ENCODE assay signal across 1 cellular context in the genomic region with DNA sequence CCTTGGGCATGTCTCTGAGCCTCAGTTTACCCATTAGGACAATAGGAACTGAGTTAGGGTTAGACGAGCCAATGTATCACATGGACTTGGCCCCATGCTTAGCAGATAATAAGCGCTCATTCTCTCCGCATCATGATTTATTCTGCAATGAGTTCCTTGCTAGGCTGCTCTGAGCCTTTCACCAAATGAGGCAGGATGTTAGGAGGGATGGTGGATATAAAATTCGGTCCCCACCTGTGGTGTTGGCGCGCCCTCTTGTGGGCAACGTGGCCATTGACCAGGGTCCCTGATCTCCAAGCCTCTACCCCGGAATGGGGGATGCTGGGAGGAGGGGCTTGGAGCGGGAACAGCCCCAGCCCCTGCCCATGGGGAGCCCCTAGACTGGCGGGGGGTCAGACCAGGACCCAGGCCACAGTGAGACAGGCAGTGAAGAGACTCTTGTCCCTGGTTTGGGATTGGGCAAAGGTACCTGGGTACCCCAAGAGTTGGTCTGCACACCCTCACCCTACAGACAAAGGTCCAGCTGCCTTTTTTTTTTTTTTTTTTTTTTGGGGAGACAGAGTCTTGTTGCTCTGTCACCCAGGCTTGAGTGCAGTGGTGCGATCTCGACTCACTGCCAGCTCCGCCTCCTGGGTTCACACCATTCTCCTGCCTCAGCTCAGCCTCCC.
TF ChIP-seq lines count a peak whose summit lies in the region.

No MANE protein-coding gene starts in this region.

TF ChIP-seq in K562, 482 proteins besides CTCF, POLR2A, EP300 and RAD21 (continued from another document):
- TF ChIP-seq, protein P1, sequence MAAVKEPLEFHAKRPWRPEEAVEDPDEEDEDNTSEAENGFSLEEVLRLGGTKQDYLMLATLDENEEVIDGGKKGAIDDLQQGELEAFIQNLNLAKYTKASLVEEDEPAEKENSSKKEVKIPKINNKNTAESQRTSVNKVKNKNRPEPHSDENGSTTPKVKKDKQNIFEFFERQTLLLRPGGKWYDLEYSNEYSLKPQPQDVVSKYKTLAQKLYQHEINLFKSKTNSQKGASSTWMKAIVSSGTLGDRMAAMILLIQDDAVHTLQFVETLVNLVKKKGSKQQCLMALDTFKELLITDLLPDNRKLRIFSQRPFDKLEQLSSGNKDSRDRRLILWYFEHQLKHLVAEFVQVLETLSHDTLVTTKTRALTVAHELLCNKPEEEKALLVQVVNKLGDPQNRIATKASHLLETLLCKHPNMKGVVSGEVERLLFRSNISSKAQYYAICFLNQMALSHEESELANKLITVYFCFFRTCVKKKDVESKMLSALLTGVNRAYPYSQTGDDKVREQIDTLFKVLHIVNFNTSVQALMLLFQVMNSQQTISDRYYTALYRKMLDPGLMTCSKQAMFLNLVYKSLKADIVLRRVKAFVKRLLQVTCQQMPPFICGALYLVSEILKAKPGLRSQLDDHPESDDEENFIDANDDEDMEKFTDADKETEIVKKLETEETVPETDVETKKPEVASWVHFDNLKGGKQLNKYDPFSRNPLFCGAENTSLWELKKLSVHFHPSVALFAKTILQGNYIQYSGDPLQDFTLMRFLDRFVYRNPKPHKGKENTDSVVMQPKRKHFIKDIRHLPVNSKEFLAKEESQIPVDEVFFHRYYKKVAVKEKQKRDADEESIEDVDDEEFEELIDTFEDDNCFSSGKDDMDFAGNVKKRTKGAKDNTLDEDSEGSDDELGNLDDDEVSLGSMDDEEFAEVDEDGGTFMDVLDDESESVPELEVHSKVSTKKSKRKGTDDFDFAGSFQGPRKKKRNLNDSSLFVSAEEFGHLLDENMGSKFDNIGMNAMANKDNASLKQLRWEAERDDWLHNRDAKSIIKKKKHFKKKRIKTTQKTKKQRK (IDR thresholded peaks at IDR 0.05; ENCODE audit: borderline replicate concordance, low read depth, low read length), result no peak
- TF ChIP-seq ZC3H8 (IDR thresholded peaks at IDR 0.05) (no peak), ZNF384 (IDR thresholded peaks at IDR 0.05; ENCODE audit: low read depth, low read length) (0 out of 2 replicates have a peak, but pooled peaks have one; percentile 31), CC2D1A (IDR thresholded peaks at IDR 0.05) (peak; percentile 95), LARP7 (IDR thresholded peaks at IDR 0.05) (no peak), KDM1A (IDR thresholded peaks at IDR 0.05) (no peak; a peak in 1 of 4 replicates), ETV6 (IDR thresholded peaks at IDR 0.05; ENCODE audit: borderline replicate concordance in 1 of 2, low read depth in 2 of 2, low read length in 1 of 2) (no peak), ETV6 (CRISPR knock-in tag; IDR thresholded peaks at IDR 0.05; ENCODE audit: borderline replicate concordance) (no peak), HOXB6 (CRISPR knock-in tag; IDR thresholded peaks at IDR 0.05; ENCODE audit: borderline replicate concordance) (no peak), CTBP1 (IDR thresholded peaks at IDR 0.05; ENCODE audit: borderline replicate concordance) (peak; percentile 68; the same call in 1 of the 2 replicates), TCF3 (CRISPR knock-in tag; IDR thresholded peaks at IDR 0.05) (no peak), CHD1 (IDR thresholded peaks at IDR 0.05; ENCODE audit: low read length) (no peak), MYBL2 (IDR thresholded peaks at IDR 0.05; ENCODE audit: low read depth) (no peak), MYBL2 (CRISPR knock-in tag; IDR thresholded peaks at IDR 0.05; ENCODE audit: borderline replicate concordance) (no peak), SMAD4 (CRISPR knock-in tag; conservative IDR thresholded peaks at IDR 0.05) (no peak), HNRNPL (IDR thresholded peaks at IDR 0.05; ENCODE audit: low read depth, low read length) (no peak), SPI1 (IDR thresholded peaks at IDR 0.05; ENCODE audit: borderline replicate concordance, low read depth, low read length) (no peak), PRPF4 (IDR thresholded peaks at IDR 0.05; ENCODE audit: insufficient read depth, low read depth, low read length, poor library complexity, severe bottlenecking) (no peak), ETV5 (CRISPR knock-in tag; IDR thresholded peaks at IDR 0.05; ENCODE audit: low read depth) (0 out of 2 replicates have a peak, but pooled peaks have one; percentile 44), MTA3 (IDR thresholded peaks at IDR 0.05; ENCODE audit: borderline replicate concordance) (0 out of 2 replicates have a peak, but pooled peaks have one; percentile 49), SMAD2 (IDR thresholded peaks at IDR 0.05; ENCODE audit: low read depth, low read length) (no peak), NFIC (IDR thresholded peaks at IDR 0.05) (no peak), ZNF830 (CRISPR knock-in tag; IDR thresholded peaks at IDR 0.05) (no peak), IFI16 (CRISPR knock-in tag; IDR thresholded peaks at IDR 0.05) (no peak), EGR1 (conservative IDR thresholded peaks at IDR 0.05) (no peak), ILF3 (IDR thresholded peaks at IDR 0.05; ENCODE audit: borderline replicate concordance) (no peak)
- TF ChIP-seq, protein P2, sequence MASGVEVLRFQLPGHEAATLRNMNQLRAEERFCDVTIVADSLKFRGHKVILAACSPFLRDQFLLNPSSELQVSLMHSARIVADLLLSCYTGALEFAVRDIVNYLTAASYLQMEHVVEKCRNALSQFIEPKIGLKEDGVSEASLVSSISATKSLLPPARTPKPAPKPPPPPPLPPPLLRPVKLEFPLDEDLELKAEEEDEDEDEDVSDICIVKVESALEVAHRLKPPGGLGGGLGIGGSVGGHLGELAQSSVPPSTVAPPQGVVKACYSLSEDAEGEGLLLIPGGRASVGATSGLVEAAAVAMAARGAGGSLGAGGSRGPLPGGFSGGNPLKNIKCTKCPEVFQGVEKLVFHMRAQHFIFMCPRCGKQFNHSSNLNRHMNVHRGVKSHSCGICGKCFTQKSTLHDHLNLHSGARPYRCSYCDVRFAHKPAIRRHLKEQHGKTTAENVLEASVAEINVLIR (CRISPR knock-in tag; IDR thresholded peaks at IDR 0.05), result no peak
- TF ChIP-seq, protein P3, sequence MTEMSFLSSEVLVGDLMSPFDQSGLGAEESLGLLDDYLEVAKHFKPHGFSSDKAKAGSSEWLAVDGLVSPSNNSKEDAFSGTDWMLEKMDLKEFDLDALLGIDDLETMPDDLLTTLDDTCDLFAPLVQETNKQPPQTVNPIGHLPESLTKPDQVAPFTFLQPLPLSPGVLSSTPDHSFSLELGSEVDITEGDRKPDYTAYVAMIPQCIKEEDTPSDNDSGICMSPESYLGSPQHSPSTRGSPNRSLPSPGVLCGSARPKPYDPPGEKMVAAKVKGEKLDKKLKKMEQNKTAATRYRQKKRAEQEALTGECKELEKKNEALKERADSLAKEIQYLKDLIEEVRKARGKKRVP (CRISPR knock-in tag; IDR thresholded peaks at IDR 0.05), result no peak
- TF ChIP-seq, protein P4, sequence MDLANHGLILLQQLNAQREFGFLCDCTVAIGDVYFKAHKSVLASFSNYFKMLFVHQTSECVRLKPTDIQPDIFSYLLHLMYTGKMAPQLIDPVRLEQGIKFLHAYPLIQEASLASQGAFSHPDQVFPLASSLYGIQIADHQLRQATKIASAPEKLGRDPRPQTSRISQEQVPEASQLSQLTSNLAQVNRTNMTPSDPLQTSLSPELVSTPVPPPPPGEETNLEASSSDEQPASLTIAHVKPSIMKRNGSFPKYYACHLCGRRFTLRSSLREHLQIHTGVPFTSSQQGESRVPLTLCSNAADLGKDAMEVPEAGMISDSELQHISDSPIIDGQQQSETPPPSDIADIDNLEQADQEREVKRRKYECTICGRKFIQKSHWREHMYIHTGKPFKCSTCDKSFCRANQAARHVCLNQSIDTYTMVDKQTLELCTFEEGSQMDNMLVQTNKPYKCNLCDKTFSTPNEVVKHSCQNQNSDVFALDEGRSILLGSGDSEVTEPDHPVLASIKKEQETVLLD (IDR thresholded peaks at IDR 0.05), result no peak
